Comparison of ENCODE assay signal across 15 cellular contexts in genomic region chr16:15778999-15779614, GRCh38.
DNase-seq lines count a peak whose midpoint lies in the region; ATAC-seq, FAIRE-seq and TF ChIP-seq lines count a peak whose summit lies in the region.
"Had no signal": no experiment of that assay in that cellular context is flagged by ENCODE, and none has a peak within 500 bp of the region (broad histone marks: within the 10 kb centered on the region; RNA-seq: fewer than 3 reads in every experiment).

No MANE protein-coding gene starts in this region.

- H3K36me3 ChIP-seq in HepG2 (replicated peaks in 1 of 2; ENCODE audit: control insufficient read depth in 1 of 2, insufficient read depth in 2 of 2, low read length in 2 of 2) = no peaks in the 10 kb centered on the region
- peaks cover 80 to 84% of the 10 kb centered on the region in 2 donors for H3K36me3 ChIP-seq in stomach smooth muscle (ENCODE audit: control insufficient read depth in 2 of 2, insufficient read depth in 2 of 2, low read length in 2 of 2)
- no peaks in the 10 kb centered on the region for H3K36me3 ChIP-seq in OCI-LY7 (ENCODE audit: insufficient read depth, low read length)
- H3K36me3 ChIP-seq in vagina = no peaks in the 10 kb centered on the region
- H3K36me3 ChIP-seq: BE2C had no signal

- BruUV-seq in HepG2 (replicated peaks; lab: Mats Ljungman, UMichigan) (no TSS peak), OCI-LY7 (replicated peaks; lab: Mats Ljungman, UMichigan) (no TSS peak)

- in situ Hi-C loops in HepG2 (cut with HindIII; ENCODE audit: extremely low pct_ligation_motif_present, low pct_unique_long_range_greater_than_20kb) = loop anchor here (5.0 kb wide), 2 partner anchors 43 to 348 kb away; no protein-coding TSS in a partner anchor

- TF ChIP-seq POLR2A in HepG2 (IDR thresholded peaks at IDR 0.05; ENCODE audit: insufficient read depth in 1 of 2, low read depth in 2 of 2, low read length in 2 of 2) (no peak), vagina (IDR thresholded peaks at IDR 0.05) (no peak)

- FAIRE-seq in HepG2 (lab: Jason Lieb, UNC) = peak; percentile 30
- FAIRE-seq: GM19239 had no signal

- H3K9ac ChIP-seq in HepG2 (ENCODE audit: insufficient read depth, low read depth, low read length) (no peak overlapping the region), stomach smooth muscle (ENCODE audit: low read length in 2 of 2) (no peak overlapping the region)

- no peak overlapping the region for H3K4me3 ChIP-seq in coronary artery
- no peak overlapping the region for H3K4me3 ChIP-seq in HepG2 (replicated peaks in 1 of 3; ENCODE audit: insufficient read depth in 1 of 3, low read depth in 2 of 3, low read length in 3 of 3)
- H3K4me3 ChIP-seq in stomach smooth muscle (ENCODE audit: low read length in 2 of 2) = no peak overlapping the region
- H3K4me3 ChIP-seq in OCI-LY7 (ENCODE audit: low read depth, low read length, poor library complexity, severe bottlenecking) = no peak overlapping the region
- no peak overlapping the region for H3K4me3 ChIP-seq in vagina
- H3K4me3 ChIP-seq: A549 had no signal

- H3K4me2 ChIP-seq in HepG2 (ENCODE audit: low read depth, low read length) = no peak overlapping the region
- no peak overlapping the region for H3K4me2 ChIP-seq in OCI-LY7 (ENCODE audit: low read length)
- H3K4me2 ChIP-seq: A549 had no signal

- ATAC-seq in HepG2 (peak; percentile 26), GM19351 (IDR thresholded peaks at IDR 0.05; ENCODE audit: unreplicated experiment) (no peak), HG02884 (IDR thresholded peaks at IDR 0.05; ENCODE audit: unreplicated experiment) (no peak)
- ATAC-seq: A549 had no signal

- CTCF ChIA-PET in HepG2 (lab: Yijun Ruan, JAX; ENCODE audit: low intra/inter-chr PET ratio, low total read pairs) (interaction anchor here (1.3 kb wide), 1 partner anchor 43 kb away, joined by 3 read pairs; no protein-coding TSS in a partner anchor), OCI-LY7 (lab: Charles Lee; ENCODE audit: unreplicated experiment) (no interaction called here)

- H3K79me2 ChIP-seq in HepG2 (ENCODE audit: insufficient read depth, low read length) = no peaks in the 10 kb centered on the region
- no peaks in the 10 kb centered on the region for H3K79me2 ChIP-seq in OCI-LY7 (ENCODE audit: insufficient read depth, low read depth, low read length)

- peaks cover 11% of the 10 kb centered on the region; the same call in 1 of the 2 replicates for H3K4me1 ChIP-seq in HepG2 (ENCODE audit: insufficient read depth, low read length)
- peaks cover 78% of the 10 kb centered on the region for H3K4me1 ChIP-seq in stomach smooth muscle (ENCODE audit: control insufficient read depth, insufficient read depth, low read length)
- peaks cover 14% of the 10 kb centered on the region for H3K4me1 ChIP-seq in OCI-LY7 (ENCODE audit: insufficient read depth, low read length, poor library complexity, severe bottlenecking)
- H3K4me1 ChIP-seq in vagina = no peaks in the 10 kb centered on the region
- H3K4me1 ChIP-seq: A549, BE2C had no signal

- no peaks in the 10 kb centered on the region for H3K9me3 ChIP-seq in HepG2 (ENCODE audit: low read length)
- H3K9me3 ChIP-seq in stomach smooth muscle (ENCODE audit: control insufficient read depth in 2 of 2, low read length in 2 of 2) = no peaks in the 10 kb centered on the region
- H3K9me3 ChIP-seq in OCI-LY7 (ENCODE audit: low read length) = no peaks in the 10 kb centered on the region
- no peaks in the 10 kb centered on the region for H3K9me3 ChIP-seq in vagina
- H3K9me3 ChIP-seq: A549, BE2C had no signal

- TF ChIP-seq EP300 in HepG2 (IDR thresholded peaks at IDR 0.05; ENCODE audit: low read depth in 2 of 2, low read length in 2 of 2) (no peak), HepG2 (CRISPR knock-in tag; IDR thresholded peaks at IDR 0.05; ENCODE audit: borderline replicate concordance) (no peak)

- WGBS in HepG2 (ENCODE audit: low lambda C conversion rate) = 12% methylated on average over 6 of the region's 6 CpGs

- no peaks in the 10 kb centered on the region for H3K9me2 ChIP-seq in OCI-LY7 (ENCODE audit: insufficient read depth, low read length)

- peak overlapping the region; percentile 35 to 78 for H3K27ac ChIP-seq in coronary artery
- no peak overlapping the region for H3K27ac ChIP-seq in HepG2 (ENCODE audit: extremely low read length, insufficient read depth, low read length)
- peak overlapping the region; percentile 76 for H3K27ac ChIP-seq in stomach smooth muscle (ENCODE audit: low read length)
- no peak overlapping the region for H3K27ac ChIP-seq in OCI-LY7 (ENCODE audit: low read depth, low read length, poor library complexity, severe bottlenecking)
- no peak overlapping the region for H3K27ac ChIP-seq in vagina

- TF ChIP-seq RAD21 in HepG2 (CRISPR knock-in tag; IDR thresholded peaks at IDR 0.05) = no peak

- H4K20me1 ChIP-seq in HepG2 (ENCODE audit: insufficient read depth, low read length) (no peaks in the 10 kb centered on the region), OCI-LY7 (ENCODE audit: insufficient read depth, low read length) (no peaks in the 10 kb centered on the region)

- TF ChIP-seq CTCF in coronary artery (IDR thresholded peaks at IDR 0.05) (no peak), HepG2 (CRISPR knock-in tag; IDR thresholded peaks at IDR 0.05) (no peak), OCI-LY7 (conservative IDR thresholded peaks at IDR 0.05; ENCODE audit: low read length) (no peak), vagina (IDR thresholded peaks at IDR 0.05) (no peak)

- intact Hi-C loops in HepG2 (cut with micrococcal nuclease; ENCODE audit: unreplicated experiment) (loop anchor here (1.0 kb wide), 1 partner anchor 43 kb away; no protein-coding TSS in a partner anchor), OCI-LY7 (cut with micrococcal nuclease; ENCODE audit: unreplicated experiment) (loop anchor here (1.0 to 10.0 kb wide), 3 partner anchors 42 to 348 kb away; no protein-coding TSS in a partner anchor), vagina (cut with DNase I) (no loop called here)

- DNase-seq in coronary artery (ENCODE audit: low spot score) (no peak), HepG2 (ENCODE audit: low spot score) (peak; percentile 58), OCI-LY7 (ENCODE audit: low spot score) (no peak), vagina (ENCODE audit: extremely low spot score in 2 of 2) (no peak)
- DNase-seq: BE2C; CD4-positive, CD25-positive, alpha-beta regulatory T cell; DMS53; GF-D8; H7; IMR-90 had no signal

- H2AFZ ChIP-seq in HepG2 (ENCODE audit: low read length) (no peak overlapping the region), OCI-LY7 (ENCODE audit: low read length) (no peak overlapping the region)

- POLR2A ChIA-PET in HepG2 (lab: Yijun Ruan, JAX) = no interaction called here
- POLR2A ChIA-PET in OCI-LY7 (lab: Charles Lee) = no interaction called here

- peaks cover 0 to 26% of the 10 kb centered on the region in 2 experiments; a peak in 3 of 5 replicates for H3K27me3 ChIP-seq in HepG2 (ENCODE audit: control insufficient read depth in 1 of 2, insufficient read depth in 2 of 2, low read length in 2 of 2)
- no peaks in the 10 kb centered on the region for H3K27me3 ChIP-seq in stomach smooth muscle (ENCODE audit: control insufficient read depth in 1 of 2, insufficient read depth in 2 of 2, low read length in 2 of 2)
- no peaks in the 10 kb centered on the region for H3K27me3 ChIP-seq in vagina

TF ChIP-seq in HepG2, 621 proteins besides CTCF, POLR2A, EP300 and RAD21 (continues in another document):
- TF ChIP-seq ZNF446 (CRISPR knock-in tag; IDR thresholded peaks at IDR 0.05) (0 out of 2 replicates have a peak, but pooled peaks have one; percentile 19), ZFY (CRISPR knock-in tag; IDR thresholded peaks at IDR 0.05) (no peak), PHF20 (CRISPR knock-in tag; IDR thresholded peaks at IDR 0.05) (no peak), ZSCAN22 (CRISPR knock-in tag; IDR thresholded peaks at IDR 0.05) (no peak), ZNF138 (CRISPR knock-in tag; IDR thresholded peaks at IDR 0.05; ENCODE audit: low read depth) (no peak), ZSCAN9 (CRISPR knock-in tag; IDR thresholded peaks at IDR 0.05; ENCODE audit: borderline replicate concordance) (no peak), NR2F6 (IDR thresholded peaks at IDR 0.05) (no peak; the same call in 1 of the 2 replicates), NR2F6 (CRISPR knock-in tag; IDR thresholded peaks at IDR 0.05) (no peak), ZNF343 (CRISPR knock-in tag; IDR thresholded peaks at IDR 0.05) (no peak), ZNF234 (CRISPR knock-in tag; conservative IDR thresholded peaks at IDR 0.05) (no peak), ZNF569 (CRISPR knock-in tag; IDR thresholded peaks at IDR 0.05; ENCODE audit: borderline replicate concordance) (no peak), PAWR (CRISPR knock-in tag; IDR thresholded peaks at IDR 0.05; ENCODE audit: borderline replicate concordance) (no peak), SETDB1 (CRISPR knock-in tag; IDR thresholded peaks at IDR 0.05; ENCODE audit: borderline replicate concordance) (no peak), ZNF282 (IDR thresholded peaks at IDR 0.05; ENCODE audit: partially characterized antibody) (no peak)
- TF ChIP-seq, protein P1, sequence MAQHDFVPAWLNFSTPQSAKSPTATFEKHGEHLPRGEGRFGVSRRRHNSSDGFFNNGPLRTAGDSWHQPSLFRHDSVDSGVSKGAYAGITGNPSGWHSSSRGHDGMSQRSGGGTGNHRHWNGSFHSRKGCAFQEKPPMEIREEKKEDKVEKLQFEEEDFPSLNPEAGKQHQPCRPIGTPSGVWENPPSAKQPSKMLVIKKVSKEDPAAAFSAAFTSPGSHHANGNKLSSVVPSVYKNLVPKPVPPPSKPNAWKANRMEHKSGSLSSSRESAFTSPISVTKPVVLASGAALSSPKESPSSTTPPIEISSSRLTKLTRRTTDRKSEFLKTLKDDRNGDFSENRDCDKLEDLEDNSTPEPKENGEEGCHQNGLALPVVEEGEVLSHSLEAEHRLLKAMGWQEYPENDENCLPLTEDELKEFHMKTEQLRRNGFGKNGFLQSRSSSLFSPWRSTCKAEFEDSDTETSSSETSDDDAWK (CRISPR knock-in tag; IDR thresholded peaks at IDR 0.05) = no peak
- TF ChIP-seq, protein P2, sequence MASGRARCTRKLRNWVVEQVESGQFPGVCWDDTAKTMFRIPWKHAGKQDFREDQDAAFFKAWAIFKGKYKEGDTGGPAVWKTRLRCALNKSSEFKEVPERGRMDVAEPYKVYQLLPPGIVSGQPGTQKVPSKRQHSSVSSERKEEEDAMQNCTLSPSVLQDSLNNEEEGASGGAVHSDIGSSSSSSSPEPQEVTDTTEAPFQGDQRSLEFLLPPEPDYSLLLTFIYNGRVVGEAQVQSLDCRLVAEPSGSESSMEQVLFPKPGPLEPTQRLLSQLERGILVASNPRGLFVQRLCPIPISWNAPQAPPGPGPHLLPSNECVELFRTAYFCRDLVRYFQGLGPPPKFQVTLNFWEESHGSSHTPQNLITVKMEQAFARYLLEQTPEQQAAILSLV (CRISPR knock-in tag; IDR thresholded peaks at IDR 0.05; ENCODE audit: borderline replicate concordance) = no peak

Comparison
In these comparisons a context has a peak if more than half of its experiments do, and no peak if none do; other contexts are left out.
1. H3K27ac ChIP-seq: peak in coronary artery (2 of 2) and stomach smooth muscle (single experiment); none in HepG2 (single experiment), OCI-LY7 (single experiment) and vagina (single experiment).